12 cellular contexts compared by ENCODE assay signal in genomic region chr7:128362670-128363069, GRCh38. TPM values are rescaled to one million over a fixed set of nuclear protein-coding genes. Genes with fewer than 3 reads are reported as not detected.
DNase-seq lines count a peak whose midpoint lies in the region; ATAC-seq and TF ChIP-seq lines count a peak whose summit lies in the region.
"Had no signal": no experiment of that assay in that cellular context is flagged by ENCODE, and none has a peak within 500 bp of the region (broad histone marks: within the 10 kb centered on the region; RNA-seq: fewer than 3 reads in every experiment).

No MANE protein-coding gene starts in this region.

- H3K79me2 ChIP-seq in PC-3 (ENCODE audit: low read length): no peaks in the 10 kb centered on the region

- H3F3A ChIP-seq in PC-3 (ENCODE audit: low read length, unreplicated experiment): no peaks in the 10 kb centered on the region

- H3K9me2 ChIP-seq in PC-3 (replicated peaks; ENCODE audit: low read length): no peaks in the 10 kb centered on the region

- intact Hi-C loops in activated CD4-positive, alpha-beta T cell treated with anti-CD3 and anti-CD28 coated beads, Interleukin-2, amount 10 ng/mL, durations not matched to agents 24 days and 14 days (cut with micrococcal nuclease): loop anchor here (1.0 kb wide), 1 partner anchor 9 kb away; no protein-coding TSS in a partner anchor
- intact Hi-C loops in PC-3 (cut with micrococcal nuclease): no loop called here

- H2AFZ ChIP-seq in PC-3 (ENCODE audit: low read length): no peak overlapping the region

- no peak for DNase-seq in activated CD4-positive, alpha-beta T cell treated with anti-CD3 and anti-CD28 coated beads, Interleukin-2, amount 10 ng/mL, durations not matched to agents 24 days and 14 days
- no peak for DNase-seq in activated CD4-positive, alpha-beta T cell treated with anti-CD3 and anti-CD28 coated beads for 48 hours
- DNase-seq in PC-3: peak; percentile 62
- DNase-seq in endothelial cell (ENCODE audit: low spot score): no peak
- peak; percentile 36 for DNase-seq in renal cortical epithelial cell (ENCODE audit: low read depth)
- DNase-seq in GM19240 (ENCODE audit: insufficient read length, low spot score): no peak
- no peak for DNase-seq in NCI-H1694 treated with DMSO at 0.1 percent for 48 hours (lab: John Stamatoyannopoulos, UW)
- DNase-seq: activated CD4-positive, alpha-beta T cell treated with anti-CD3 and anti-CD28 coated beads for 1 hour; effector CD4-positive, alpha-beta T cell had no signal

- H3K4me2 ChIP-seq in PC-3 (ENCODE audit: low read length): 0 out of 2 replicates have a peak overlapping the region, but pooled peaks have one; percentile 89

- peak overlapping the region; percentile 77 for H3K4me3 Mint-ChIP-seq in activated CD4-positive, alpha-beta T cell treated with anti-CD3 and anti-CD28 coated beads, Interleukin-2, amount 10 ng/mL, durations not matched to agents 24 days and 14 days
- peak overlapping the region; percentile 85 for H3K4me3 Mint-ChIP-seq in endothelial cell (ENCODE audit: unreplicated experiment)

- no peak for TF ChIP-seq CTCF in PC-3 (conservative IDR thresholded peaks at IDR 0.05; ENCODE audit: low read depth, low read length)
- no peak for TF ChIP-seq CTCF in endothelial cell (IDR thresholded peaks at IDR 0.05; ENCODE audit: unreplicated experiment)

- no peaks in the 10 kb centered on the region for H4K20me1 ChIP-seq in PC-3 (ENCODE audit: low read length)

- peaks cover under 1% of the 10 kb centered on the region for H3K4me1 ChIP-seq in PC-3 (ENCODE audit: insufficient read depth, low read length)
- H3K4me1 ChIP-seq: prostate gland had no signal

- no peak overlapping the region for H3K9ac ChIP-seq in PC-3 (ENCODE audit: low read length)

- peaks cover 20% of the 10 kb centered on the region for H3K4me1 Mint-ChIP-seq in activated CD4-positive, alpha-beta T cell treated with anti-CD3 and anti-CD28 coated beads, Interleukin-2, amount 10 ng/mL, durations not matched to agents 24 days and 14 days
- H3K4me1 Mint-ChIP-seq in endothelial cell (ENCODE audit: unreplicated experiment): peaks cover 23% of the 10 kb centered on the region

- no peak overlapping the region for H3K4me3 ChIP-seq in PC-3 (ENCODE audit: low read length)

- H3K27me3 ChIP-seq in PC-3 (ENCODE audit: low read length): peaks cover 18% of the 10 kb centered on the region

- no peaks in the 10 kb centered on the region for H3K9me3 ChIP-seq in PC-3 (ENCODE audit: low read length)
- H3K9me3 ChIP-seq: prostate gland, SJSA1 had no signal

- no peaks in the 10 kb centered on the region for H3K9me3 Mint-ChIP-seq in activated CD4-positive, alpha-beta T cell treated with anti-CD3 and anti-CD28 coated beads, Interleukin-2, amount 10 ng/mL, durations not matched to agents 24 days and 14 days
- no peaks in the 10 kb centered on the region for H3K9me3 Mint-ChIP-seq in endothelial cell (ENCODE audit: unreplicated experiment)

- POLR2A ChIA-PET in PC-3 (lab: Charles Lee; ENCODE audit: unreplicated experiment): no interaction called here

- H3K36me3 Mint-ChIP-seq in activated CD4-positive, alpha-beta T cell treated with anti-CD3 and anti-CD28 coated beads, Interleukin-2, amount 10 ng/mL, durations not matched to agents 24 days and 14 days (ENCODE audit: low read depth): no peaks in the 10 kb centered on the region
- no peaks in the 10 kb centered on the region for H3K36me3 Mint-ChIP-seq in endothelial cell (ENCODE audit: low read depth, unreplicated experiment)

- no TSS peak for BruUV-seq in PC-3 (replicated peaks; lab: Mats Ljungman, UMichigan)

- H3K27me3 Mint-ChIP-seq in activated CD4-positive, alpha-beta T cell treated with anti-CD3 and anti-CD28 coated beads, Interleukin-2, amount 10 ng/mL, durations not matched to agents 24 days and 14 days: peaks cover 83% of the 10 kb centered on the region
- peaks cover 24% of the 10 kb centered on the region for H3K27me3 Mint-ChIP-seq in endothelial cell (ENCODE audit: unreplicated experiment)

- peak; percentile 22; the same call in 1 of the 2 replicates for ATAC-seq in PC-3
- no peak for ATAC-seq in GM19467 (IDR thresholded peaks at IDR 0.05; ENCODE audit: unreplicated experiment)

- H3K36me3 ChIP-seq in PC-3 (ENCODE audit: low read depth, low read length): no peaks in the 10 kb centered on the region
- H3K36me3 ChIP-seq: prostate gland, SJSA1 had no signal

- peak overlapping the region; percentile 38 for H3K27ac Mint-ChIP-seq in activated CD4-positive, alpha-beta T cell treated with anti-CD3 and anti-CD28 coated beads, Interleukin-2, amount 10 ng/mL, durations not matched to agents 24 days and 14 days
- no peak overlapping the region for H3K27ac Mint-ChIP-seq in endothelial cell (ENCODE audit: unreplicated experiment)

- H3K27ac ChIP-seq in PC-3 (ENCODE audit: low read length): no peak overlapping the region
- H3K27ac ChIP-seq: prostate gland, SJSA1 had no signal

- CTCF ChIA-PET in PC-3 (lab: Charles Lee): no interaction called here

RNA-seq across cellular contexts. Expression of gene PRRT4, which starts 1.2 kb away (rescaled TPM):
- total RNA-seq in activated CD4-positive, alpha-beta T cell treated with anti-CD3 and anti-CD28 coated beads, Interleukin-2, amount 10 ng/mL, durations not matched to agents 24 days and 14 days: 0.14 TPM in 2 replicates
- total RNA-seq in PC-3 (2014; rRNA removed) (0.36 and 0.69 TPM in 2 replicates), endothelial cell (ENCODE audit: unreplicated experiment) (10.8 TPM), renal cortical epithelial cell (0.17 TPM in 1 of 2 replicates, not detected in the other)
- total RNA-seq: SJSA1 had no signal

RNA-seq across cellular contexts. Expression of gene RBM28, which starts 19.0 kb away (rescaled TPM):
- 76.7 and 85.8 TPM in 2 replicates for total RNA-seq in activated CD4-positive, alpha-beta T cell treated with anti-CD3 and anti-CD28 coated beads, Interleukin-2, amount 10 ng/mL, durations not matched to agents 24 days and 14 days
- total RNA-seq in PC-3 (2014; rRNA removed): 45.3 and 59.4 TPM in 2 replicates
- 42.8 TPM for total RNA-seq in endothelial cell (ENCODE audit: unreplicated experiment)
- total RNA-seq in renal cortical epithelial cell: 13.4 and 22.0 TPM in 2 replicates

RNA-seq across cellular contexts. Expression of gene IMPDH1, which starts 47.1 kb away (rescaled TPM):
- 102 and 105 TPM in 2 replicates for total RNA-seq in activated CD4-positive, alpha-beta T cell treated with anti-CD3 and anti-CD28 coated beads, Interleukin-2, amount 10 ng/mL, durations not matched to agents 24 days and 14 days
- total RNA-seq in PC-3 (2014; rRNA removed) (128 and 142 TPM in 2 replicates), endothelial cell (ENCODE audit: unreplicated experiment) (7.5 TPM), renal cortical epithelial cell (36.8 and 40.1 TPM in 2 replicates)

Comparison
In these comparisons a context has a peak if more than half of its experiments do, and no peak if none do; other contexts are left out.
1. DNase-seq: peak in PC-3 (single experiment) and renal cortical epithelial cell (single experiment); none in activated CD4-positive, alpha-beta T cell treated with anti-CD3 and anti-CD28 coated beads, Interleukin-2, amount 10 ng/mL, durations not matched to agents 24 days and 14 days (single experiment), activated CD4-positive, alpha-beta T cell treated with anti-CD3 and anti-CD28 coated beads for 48 hours (single experiment), endothelial cell (single experiment), GM19240 (single experiment) and NCI-H1694 treated with DMSO at 0.1 percent for 48 hours (single experiment).